ENCODE assay signal across 14 cellular contexts in genomic region chr2:138274421-138275291, GRCh38.
DNase-seq lines count a peak whose midpoint lies in the region; ATAC-seq and TF ChIP-seq lines count a peak whose summit lies in the region.
"Had no signal": no experiment of that assay in that cellular context is flagged by ENCODE, and none has a peak within 500 bp of the region (broad histone marks: within the 10 kb centered on the region; RNA-seq: fewer than 3 reads in every experiment).

No MANE protein-coding gene starts in this region.

- H3K36me3 Mint-ChIP-seq in CD8-positive, alpha-beta T cell: no peaks in the 10 kb centered on the region
- H3K36me3 Mint-ChIP-seq: natural killer cell had no signal

- 90% methylated on average over 3 of the region's 3 CpGs for WGBS in right cardiac atrium

- intact Hi-C loops in left colon (cut with DNase I, micrococcal nuclease): no loop called here
- intact Hi-C loops in right cardiac atrium (cut with DNase I): no loop called here
- intact Hi-C loops in CD8-positive, alpha-beta T cell (cut with DNase I, micrococcal nuclease): no loop called here

- no peaks in the 10 kb centered on the region for H3K4me1 ChIP-seq in right cardiac atrium (ENCODE audit: control insufficient read depth, insufficient read depth, low read length)
- H3K4me1 ChIP-seq in CD8-positive, alpha-beta T cell (ENCODE audit: insufficient read depth, low read length): no peaks in the 10 kb centered on the region
- H3K4me1 ChIP-seq: uterus had no signal

- in situ Hi-C loops in astrocyte of the spinal cord (cut with HindIII; ENCODE audit: low sequenced_read_pairs): no loop called here

- peak overlapping the region; percentile 47 for H3K27ac ChIP-seq in AG04450 (ENCODE audit: low read depth, low read length)
- H3K27ac ChIP-seq in right cardiac atrium (ENCODE audit: low read length): no peak overlapping the region
- H3K27ac ChIP-seq in CD8-positive, alpha-beta T cell (ENCODE audit: low read depth, low read length): no peak overlapping the region
- H3K27ac ChIP-seq: brain microvascular endothelial cell, esophagus squamous epithelium, uterus had no signal

- POLR2A ChIA-PET in AG04450 (lab: Yijun Ruan, JAX): no interaction called here
- POLR2A ChIA-PET in CD8-positive, alpha-beta T cell (lab: Charles Lee): no interaction called here

- no peaks in the 10 kb centered on the region for H3K4me1 Mint-ChIP-seq in CD8-positive, alpha-beta T cell (ENCODE audit: low read depth)
- H3K4me1 Mint-ChIP-seq: natural killer cell had no signal

- H3K9me3 Mint-ChIP-seq in CD8-positive, alpha-beta T cell: peaks cover 8% of the 10 kb centered on the region

- no peak for TF ChIP-seq CTCF in AG04450 (IDR thresholded peaks at IDR 0.05; ENCODE audit: low read depth, low read length)
- no peak for TF ChIP-seq CTCF in astrocyte of the spinal cord (IDR thresholded peaks at IDR 0.05; ENCODE audit: low read depth, low read length)
- no peak for TF ChIP-seq CTCF in CD8-positive, alpha-beta T cell (IDR thresholded peaks at IDR 0.05)

- CTCF ChIA-PET in AG04450 (lab: Charles Lee): no interaction called here
- CTCF ChIA-PET in CD8-positive, alpha-beta T cell (lab: Charles Lee): no interaction called here

- ATAC-seq in left colon: peak; percentile 77
- no peak for ATAC-seq in right cardiac atrium
- no peak for ATAC-seq in CD8-positive, alpha-beta T cell
- ATAC-seq: natural killer cell had no signal

- H3K4me3 ChIP-seq in AG04450 (ENCODE audit: low read depth, low read length) (no peak overlapping the region), astrocyte of the spinal cord (ENCODE audit: low read depth, low read length) (no peak overlapping the region), right cardiac atrium (ENCODE audit: low read length) (no peak overlapping the region)
- H3K4me3 ChIP-seq in CD8-positive, alpha-beta T cell (ENCODE audit: low read depth, low read length): no peak overlapping the region
- H3K4me3 ChIP-seq: esophagus squamous epithelium, uterus had no signal

- H3K27ac Mint-ChIP-seq in CD8-positive, alpha-beta T cell: no peak overlapping the region
- H3K27ac Mint-ChIP-seq: natural killer cell had no signal

- no peak overlapping the region for H3K4me3 Mint-ChIP-seq in CD8-positive, alpha-beta T cell
- H3K4me3 Mint-ChIP-seq: natural killer cell had no signal

- H3K27me3 Mint-ChIP-seq in CD8-positive, alpha-beta T cell (ENCODE audit: low read depth): no peaks in the 10 kb centered on the region

- no peaks in the 10 kb centered on the region for H3K27me3 ChIP-seq in AG04450 (ENCODE audit: control insufficient read depth, insufficient read depth, low read length)
- no peaks in the 10 kb centered on the region for H3K27me3 ChIP-seq in right cardiac atrium (ENCODE audit: control insufficient read depth, insufficient read depth)
- no peaks in the 10 kb centered on the region for H3K27me3 ChIP-seq in CD8-positive, alpha-beta T cell (ENCODE audit: insufficient read depth, low read length)
- H3K27me3 ChIP-seq: brain microvascular endothelial cell, esophagus squamous epithelium, uterus had no signal

- no peaks in the 10 kb centered on the region for H3K36me3 ChIP-seq in CD8-positive, alpha-beta T cell (ENCODE audit: insufficient read depth, low read length)
- H3K36me3 ChIP-seq: brain microvascular endothelial cell, esophagus squamous epithelium, uterus had no signal

- H3K9me3 ChIP-seq in AG04450 (ENCODE audit: control insufficient read depth, insufficient read depth, low read length): no peaks in the 10 kb centered on the region; the same call in none of the 2 replicates
- H3K9me3 ChIP-seq in right cardiac atrium (ENCODE audit: control insufficient read depth, low read length): no peaks in the 10 kb centered on the region
- no peaks in the 10 kb centered on the region for H3K9me3 ChIP-seq in CD8-positive, alpha-beta T cell (ENCODE audit: low read length)
- H3K9me3 ChIP-seq: esophagus squamous epithelium, uterus had no signal

- DNase-seq in AG04450 (ENCODE audit: low read depth, low spot score) (no peak), LHCN-M2 (ENCODE audit: low read depth) (peak; percentile 10), astrocyte of the spinal cord (ENCODE audit: low read depth, low spot score) (peak; percentile 20), left colon (peak in 1 of 2 donors; percentile 33), right cardiac atrium (no peak), T-helper 2 cell (no peak), SK-N-DZ (ENCODE audit: low spot score) (no peak)
- no peak for DNase-seq in CD8-positive, alpha-beta T cell
- DNase-seq: brain microvascular endothelial cell, esophagus squamous epithelium, natural killer cell, NCI-H1105 treated with DMSO at 0.1 percent for 48 hours, NCI-H510A treated with DMSO at 0.1 percent for 48 hours, uterus had no signal

Comparison
In these comparisons a context has a peak if more than half of its experiments do, and no peak if none do; other contexts are left out.
1. DNase-seq: peak in LHCN-M2 (single experiment) and astrocyte of the spinal cord (single experiment); none in AG04450 (single experiment), right cardiac atrium (0 of 3), T-helper 2 cell (0 of 5), SK-N-DZ (single experiment) and CD8-positive, alpha-beta T cell (0 of 7).